Comparison of ENCODE assay signal across 21 cellular contexts in genomic region chr9:37238122-37238521, GRCh38.
"Had no signal": no experiment of that assay in that cellular context is flagged by ENCODE, and none has a peak within 500 bp of the region (broad histone marks: within the 10 kb centered on the region; RNA-seq: fewer than 3 reads in every experiment).

No MANE protein-coding gene starts in this region.

- H3K27me3 Mint-ChIP-seq: activated CD4-positive, alpha-beta memory T cell treated with anti-CD3 and anti-CD28 coated beads for 36 hours; activated CD4-positive, alpha-beta T cell treated with anti-CD3 and anti-CD28 coated beads, Interleukin-2, amount 10 ng/mL, durations not matched to agents 7 days and 5 days; T-helper 17 cell had no signal

- H3K4me3 ChIP-seq: cardiac muscle cell had no signal

- H3K27ac ChIP-seq: brain microvascular endothelial cell, cardiac muscle cell had no signal

- H3K4me3 Mint-ChIP-seq: activated CD4-positive, alpha-beta memory T cell treated with anti-CD3 and anti-CD28 coated beads for 36 hours; activated CD4-positive, alpha-beta T cell treated with anti-CD3 and anti-CD28 coated beads, Interleukin-2, amount 10 ng/mL, durations not matched to agents 7 days and 5 days; activated T-cell treated with anti-CD3 and anti-CD28 coated beads, Interleukin-2, amount 50 U/mL, for 4 hours; T-helper 17 cell had no signal

- H3K9me3 Mint-ChIP-seq: activated CD4-positive, alpha-beta memory T cell treated with anti-CD3 and anti-CD28 coated beads for 36 hours; activated CD4-positive, alpha-beta T cell treated with anti-CD3 and anti-CD28 coated beads, Interleukin-2, amount 10 ng/mL, durations not matched to agents 7 days and 5 days; activated naive CD4-positive, alpha-beta T cell treated with anti-CD3 and anti-CD28 coated beads, Interleukin-2, amount 50 U/mL, for 72 hours; activated T-cell treated with anti-CD3 and anti-CD28 coated beads, Interleukin-2, amount 50 U/mL, for 4 hours had no signal

- H3K27ac Mint-ChIP-seq: activated CD4-positive, alpha-beta memory T cell treated with anti-CD3 and anti-CD28 coated beads for 36 hours; activated CD4-positive, alpha-beta T cell treated with anti-CD3 and anti-CD28 coated beads, Interleukin-2, amount 10 ng/mL, durations not matched to agents 7 days and 5 days; activated naive CD4-positive, alpha-beta T cell treated with anti-CD3 and anti-CD28 coated beads, Interleukin-2, amount 50 U/mL, for 72 hours; T-helper 17 cell had no signal

- DNase-seq: activated CD4-positive, alpha-beta memory T cell treated with anti-CD3 and anti-CD28 coated beads for 36 hours; activated CD4-positive, alpha-beta T cell treated with anti-CD3 and anti-CD28 coated beads, Interleukin-2, amount 10 ng/mL, durations not matched to agents 7 days and 5 days; activated CD4-positive, CD25-positive, alpha-beta regulatory T cell; activated CD8-positive, alpha-beta memory T cell treated with anti-CD3 and anti-CD28 coated beads for 24 hours; activated effector memory CD4-positive, alpha-beta T cell treated with anti-CD3 and anti-CD28 coated beads, Interleukin-2, amount 50 U/mL, for 16 hours; activated naive CD4-positive, alpha-beta T cell treated with Interleukin-2 at 50 U/mL for 16 hours; activated T-cell treated with anti-CD3 and anti-CD28 coated beads, Interleukin-2, amount 50 U/mL, for 4 hours; brain microvascular endothelial cell; Kasumi-1; NCI-H1048; NCI-H146; NCI-H187 treated with DMSO at 0.1 percent for 48 hours; NCI-H2081 treated with DMSO at 0.1 percent for 48 hours; NCI-H446; PC-3; SHP77 treated with DMSO at 0.1 percent for 48 hours; T-helper 17 cell; T-helper 9 cell had no signal

- FAIRE-seq: RCC 7860 had no signal

- H3K36me3 ChIP-seq: brain microvascular endothelial cell, cardiac muscle cell had no signal

- ATAC-seq: activated naive CD4-positive, alpha-beta T cell treated with anti-CD3 and anti-CD28 coated beads, Interleukin-2, amount 50 U/mL, for 72 hours; activated T-cell treated with anti-CD3 and anti-CD28 coated beads, Interleukin-2, amount 50 U/mL, for 4 hours; PC-3; T-helper 17 cell had no signal

- H3K27me3 ChIP-seq: brain microvascular endothelial cell, cardiac muscle cell had no signal
